18 cellular contexts compared by ENCODE assay signal in genomic region chr19:2717638-2718541, GRCh38. TPM values are rescaled to one million over a fixed set of nuclear protein-coding genes. Genes with fewer than 3 reads are reported as not detected.
"Had no signal": no experiment of that assay in that cellular context is flagged by ENCODE, and none has a peak within 500 bp of the region (broad histone marks: within the 10 kb centered on the region; RNA-seq: fewer than 3 reads in every experiment).

No MANE protein-coding gene starts in this region.

- H3K27ac ChIP-seq: esophagus squamous epithelium, gastroesophageal sphincter, hepatocyte, ovary had no signal

- H3K9me3 ChIP-seq: ovary had no signal

- H3K79me2 ChIP-seq: hepatocyte had no signal

- ATAC-seq: gastroesophageal sphincter had no signal

- H3K36me3 ChIP-seq: esophagus squamous epithelium, ovary, right atrium auricular region had no signal

- H3K4me3 ChIP-seq: esophagus squamous epithelium, gastroesophageal sphincter, hepatocyte, lung, ovary, right atrium auricular region had no signal

- H2AFZ ChIP-seq: hepatocyte had no signal

- H3K4me2 ChIP-seq: hepatocyte had no signal

- H3K27me3 ChIP-seq: ovary, right atrium auricular region had no signal

- H3K4me3 Mint-ChIP-seq: nephron progenitor cell, type B pancreatic cell had no signal

- DNase-seq: effector memory CD4-positive, alpha-beta T cell; esophagus squamous epithelium; foreskin fibroblast; glutamatergic neuron; kidney glomerular epithelial cell; mesenchymal stem cell; midbrain; nephron progenitor cell; ovary; small intestine; stimulated activated CD4-positive, alpha-beta T cell treated with anti-CD3 and anti-CD28 coated beads, Interleukin-12 subunit alpha, Interleukin-12 subunit beta, amount 100 ng/mL, for 4 hours; stimulated activated naive CD4-positive, alpha-beta T cell treated with Interleukin-2 at 50 U/mL for 16 hours had no signal

- H3K27ac Mint-ChIP-seq: nephron progenitor cell, type B pancreatic cell had no signal

RNA-seq across cellular contexts. Expression of gene DIRAS1, which starts 3.3 kb away (rescaled TPM):
- total RNA-seq: epithelial cell of proximal tubule had no signal
